Comparison of ENCODE assay signal across 18 cellular contexts in the genomic region with DNA sequence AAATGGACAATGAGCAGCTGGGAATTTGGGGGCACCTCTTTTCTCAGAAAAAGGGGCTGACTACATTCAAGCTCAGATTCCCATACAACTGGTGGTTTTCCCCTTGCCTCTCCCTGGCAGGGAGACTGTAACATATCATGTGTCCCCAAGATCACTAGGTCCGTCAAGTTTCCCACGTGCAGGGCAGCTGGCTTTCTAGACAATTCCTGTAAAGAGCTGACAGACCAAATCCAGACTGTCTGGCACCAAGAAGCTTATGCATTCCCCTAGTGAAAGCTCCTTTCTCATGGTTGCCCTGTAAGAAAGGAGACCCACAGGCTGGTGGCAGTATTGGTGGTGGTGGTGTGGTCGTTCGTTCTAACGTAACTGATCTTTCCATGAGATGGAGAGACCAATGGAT. TPM values are rescaled to one million over a fixed set of nuclear protein-coding genes. Genes with fewer than 3 reads are reported as not detected.
A peak's percentile ranks its signal among the peaks of the same experiment; 100 is the strongest.
DNase-seq lines count a peak whose midpoint lies in the region; ATAC-seq and TF ChIP-seq lines count a peak whose summit lies in the region.
"Had no signal": no experiment of that assay in that cellular context is flagged by ENCODE, and none has a peak within 500 bp of the region (broad histone marks: within the 10 kb centered on the region; RNA-seq: fewer than 3 reads in every experiment).

No MANE protein-coding gene starts in this region.

- H3K4me1 Mint-ChIP-seq in endodermal cell = no peaks in the 10 kb centered on the region
- peaks cover 8% of the 10 kb centered on the region for H3K4me1 Mint-ChIP-seq in stimulated activated effector memory CD8-positive, alpha-beta T cell treated with anti-CD3 and anti-CD28 coated beads, Interleukin-12 subunit alpha, Interleukin-12 subunit beta, amount 100 ng/mL, for 72 hours

- H3K36me3 Mint-ChIP-seq in endodermal cell (ENCODE audit: low read depth) = peaks cover 15% of the 10 kb centered on the region
- H3K36me3 Mint-ChIP-seq in stimulated activated effector memory CD8-positive, alpha-beta T cell treated with anti-CD3 and anti-CD28 coated beads, Interleukin-12 subunit alpha, Interleukin-12 subunit beta, amount 100 ng/mL, for 72 hours = peaks cover 23% of the 10 kb centered on the region

- WGBS in endodermal cell (ENCODE audit: insufficient coverage in 1 of 2, insufficient read length in 1 of 2), 2 experiments = 80 to 89% methylated on average over 1 to 5 of the region's 5 CpGs

- TF ChIP-seq POLR2A in erythroblast (IDR thresholded peaks at IDR 0.05; ENCODE audit: low read length) = no peak

- H3K27ac Mint-ChIP-seq in endodermal cell = no peak overlapping the region
- no peak overlapping the region for H3K27ac Mint-ChIP-seq in stimulated activated effector memory CD8-positive, alpha-beta T cell treated with anti-CD3 and anti-CD28 coated beads, Interleukin-12 subunit alpha, Interleukin-12 subunit beta, amount 100 ng/mL, for 72 hours
- H3K27ac Mint-ChIP-seq: CD14-positive monocyte; CD8-positive, alpha-beta memory T cell had no signal

- no peak overlapping the region for H3K9ac ChIP-seq in endodermal cell (ENCODE audit: extremely low read depth, low read length, poor library complexity, severe bottlenecking)

- H3K9me3 ChIP-seq in WERI-Rb-1 (ENCODE audit: severe bottlenecking) (peaks cover 3% of the 10 kb centered on the region), endodermal cell (ENCODE audit: control insufficient read depth, low read length) (no peaks in the 10 kb centered on the region)
- H3K9me3 ChIP-seq: BE2C, MG63 had no signal

- H3K27me3 ChIP-seq in WERI-Rb-1 (ENCODE audit: insufficient read depth, low read depth, severe bottlenecking) (no peaks in the 10 kb centered on the region), endodermal cell (ENCODE audit: control insufficient read depth, insufficient read depth, low read length, poor library complexity, severe bottlenecking) (no peaks in the 10 kb centered on the region)
- H3K27me3 ChIP-seq: BE2C, MG63 had no signal

- no peak overlapping the region for H3K4me3 Mint-ChIP-seq in endodermal cell
- H3K4me3 Mint-ChIP-seq in stimulated activated effector memory CD8-positive, alpha-beta T cell treated with anti-CD3 and anti-CD28 coated beads, Interleukin-12 subunit alpha, Interleukin-12 subunit beta, amount 100 ng/mL, for 72 hours = no peak overlapping the region
- H3K4me3 Mint-ChIP-seq: CD14-positive monocyte; CD8-positive, alpha-beta memory T cell had no signal

- DNase-seq in NCI-H82 (lab: John Stamatoyannopoulos, UW) = peak; percentile 33
- DNase-seq in NCI-H82 treated with DMSO at 0.1 percent for 48 hours (lab: John Stamatoyannopoulos, UW; ENCODE audit: unreplicated experiment) = no peak
- DNase-seq in WERI-Rb-1 = peak; percentile 57
- DNase-seq in endodermal cell = peak; percentile 51
- DNase-seq in stimulated activated effector memory CD8-positive, alpha-beta T cell treated with anti-CD3 and anti-CD28 coated beads, Interleukin-12 subunit alpha, Interleukin-12 subunit beta, amount 100 ng/mL, for 72 hours (ENCODE audit: low spot score in 2 of 2) = no peak
- DNase-seq in erythroblast (lab: John Stamatoyannopoulos, UW) = no peak
- DNase-seq in NCI-H510A (lab: John Stamatoyannopoulos, UW) = no peak
- DNase-seq: 8988T; BE2C; CD8-positive, alpha-beta memory T cell; DMS79 treated with DMSO at 0.1 percent for 48 hours; KG1; MG63; NCI-H2171; NK-92 treated with Interleukin-12 subunit alpha and Interleukin-12 subunit beta, amount 100 ng/mL, for 24 hours; Right ventricle myocardium superior had no signal

- H3K4me3 ChIP-seq in WERI-Rb-1 (ENCODE audit: low read depth, low read length) (no peak overlapping the region), endodermal cell (ENCODE audit: low read length) (no peak overlapping the region)
- H3K4me3 ChIP-seq: MG63 had no signal

- no peak overlapping the region for H3K27ac ChIP-seq in WERI-Rb-1
- H3K27ac ChIP-seq in endodermal cell (ENCODE audit: low read depth, low read length) = no peak overlapping the region

- no peak for ATAC-seq in HG03175 (IDR thresholded peaks at IDR 0.05; ENCODE audit: unreplicated experiment)
- ATAC-seq in stimulated activated effector memory CD8-positive, alpha-beta T cell treated with anti-CD3 and anti-CD28 coated beads, Interleukin-12 subunit alpha, Interleukin-12 subunit beta, amount 100 ng/mL, for 72 hours = no peak

- H3K36me3 ChIP-seq in WERI-Rb-1 (peaks cover 43% of the 10 kb centered on the region), endodermal cell (ENCODE audit: control insufficient read depth, insufficient read depth, low read length) (peaks cover 22% of the 10 kb centered on the region)

- H3K9me3 Mint-ChIP-seq in endodermal cell = peaks cover 2% of the 10 kb centered on the region
- H3K9me3 Mint-ChIP-seq in stimulated activated effector memory CD8-positive, alpha-beta T cell treated with anti-CD3 and anti-CD28 coated beads, Interleukin-12 subunit alpha, Interleukin-12 subunit beta, amount 100 ng/mL, for 72 hours = peaks cover 2% of the 10 kb centered on the region

- H3K27me3 Mint-ChIP-seq in endodermal cell (ENCODE audit: insufficient read depth) = no peaks in the 10 kb centered on the region
- H3K27me3 Mint-ChIP-seq: CD8-positive, alpha-beta memory T cell had no signal

- TF ChIP-seq CTCF in WERI-Rb-1 (IDR thresholded peaks at IDR 0.05; ENCODE audit: low read depth, low read length) (no peak), endodermal cell (conservative IDR thresholded peaks at IDR 0.05) (no peak)

- H3K4me1 ChIP-seq in endodermal cell (ENCODE audit: control insufficient read depth, insufficient read depth, low read length) = no peaks in the 10 kb centered on the region

RNA-seq across cellular contexts. Expression of a gene that starts 48.8 kb away (rescaled TPM):
- total RNA-seq in endodermal cell = 10 to 100 TPM; 11.3 to 13.6 TPM
- polyA plus RNA-seq in endodermal cell (2013, experiment 1 of 2) = 14.2 TPM
- polyA plus RNA-seq in endodermal cell (2013, experiment 2 of 2) = 11.5 TPM

Comparison
In these comparisons a context has a peak if more than half of its experiments do, and no peak if none do; other contexts are left out.
1. DNase-seq: peak in NCI-H82 (single experiment), WERI-Rb-1 (single experiment) and endodermal cell (single experiment); none in NCI-H82 treated with DMSO at 0.1 percent for 48 hours (single experiment), stimulated activated effector memory CD8-positive, alpha-beta T cell treated with anti-CD3 and anti-CD28 coated beads, Interleukin-12 subunit alpha, Interleukin-12 subunit beta, amount 100 ng/mL, for 72 hours (0 of 2), erythroblast (0 of 2) and NCI-H510A (single experiment).